In genomic region chr6:26538572-26538902, GRCh38 we compare ENCODE assay signal across 8 cellular contexts. TPM values are rescaled to one million over a fixed set of nuclear protein-coding genes. Genes with fewer than 3 reads are reported as not detected.
DNase-seq lines count a peak whose midpoint lies in the region; ATAC-seq and TF ChIP-seq lines count a peak whose summit lies in the region.

No MANE protein-coding gene starts in this region.

- H3K9me3 Mint-ChIP-seq in activated naive CD4-positive, alpha-beta T cell treated with anti-CD3 and anti-CD28 coated beads, Interleukin-2, amount 10 ng/mL, durations not matched to agents 7 days and 5 days, result no peaks in the 10 kb centered on the region

- H3K36me3 Mint-ChIP-seq in activated naive CD4-positive, alpha-beta T cell treated with anti-CD3 and anti-CD28 coated beads, Interleukin-2, amount 10 ng/mL, durations not matched to agents 7 days and 5 days, result peaks cover 24% of the 10 kb centered on the region

- peak overlapping the region; percentile 80 for H3K4me3 Mint-ChIP-seq in activated naive CD4-positive, alpha-beta T cell treated with anti-CD3 and anti-CD28 coated beads, Interleukin-2, amount 10 ng/mL, durations not matched to agents 7 days and 5 days

- peaks cover 60% of the 10 kb centered on the region for H3K4me1 Mint-ChIP-seq in activated naive CD4-positive, alpha-beta T cell treated with anti-CD3 and anti-CD28 coated beads, Interleukin-2, amount 10 ng/mL, durations not matched to agents 7 days and 5 days

- H3K27me3 Mint-ChIP-seq in activated naive CD4-positive, alpha-beta T cell treated with anti-CD3 and anti-CD28 coated beads, Interleukin-2, amount 10 ng/mL, durations not matched to agents 7 days and 5 days, result no peaks in the 10 kb centered on the region

- CTCF ChIA-PET in activated naive CD4-positive, alpha-beta T cell treated with anti-CD3 and anti-CD28 coated beads, Interleukin-2, amount 10 ng/mL, durations not matched to agents 7 days and 5 days (lab: Charles Lee), result interaction anchor here (0.8 to 1.2 kb wide), 2 partner anchors 15 to 57 kb away, joined by 3 read pairs; no protein-coding TSS in a partner anchor

- no peak for TF ChIP-seq CTCF in fibroblast of villous mesenchyme (IDR thresholded peaks at IDR 0.05; ENCODE audit: insufficient read depth, low read depth, low read length)

- no peak for DNase-seq in activated naive CD4-positive, alpha-beta T cell treated with anti-CD3 and anti-CD28 coated beads, Interleukin-2, amount 10 ng/mL, durations not matched to agents 7 days and 5 days
- no peak for DNase-seq in activated naive CD4-positive, alpha-beta T cell treated with anti-CD3 and anti-CD28 coated beads, Interleukin-2, amount 50 U/mL, for 16 hours
- peak; percentile 11 for DNase-seq in SW480 (ENCODE audit: low spot score)
- DNase-seq in fibroblast of villous mesenchyme (ENCODE audit: low read depth), result no peak
- DNase-seq in putamen (ENCODE audit: low spot score), result peak; percentile 12
- DNase-seq in stimulated activated CD8-positive, alpha-beta memory T cell treated with anti-CD3 and anti-CD28 coated beads, Interleukin-4, amount 100 ng/mL, for 48 hours, result no peak
- no peak for DNase-seq in NOMO-1 treated with dmso at 0.1 percent for 144 hours (lab: John Stamatoyannopoulos, UW; ENCODE audit: unreplicated experiment)

- H3K27ac Mint-ChIP-seq in activated naive CD4-positive, alpha-beta T cell treated with anti-CD3 and anti-CD28 coated beads, Interleukin-2, amount 10 ng/mL, durations not matched to agents 7 days and 5 days, result peak overlapping the region; percentile 99

- H3K4me3 ChIP-seq in fibroblast of villous mesenchyme (ENCODE audit: low read depth, low read length), result peak overlapping the region; percentile 92

- ATAC-seq in HG03469 (IDR thresholded peaks at IDR 0.05; ENCODE audit: unreplicated experiment), result no peak

RNA-seq across cellular contexts. Expression of gene HMGN4, which starts 0.4 kb away (rescaled TPM):
- 74.1 and 85.1 TPM in 2 replicates for total RNA-seq in fibroblast of villous mesenchyme

RNA-seq across cellular contexts. Expression of gene BTN1A1, which starts 38.4 kb away (rescaled TPM):
- total RNA-seq in fibroblast of villous mesenchyme, result not detected in 2 replicates

RNA-seq across cellular contexts. Expression of gene ABT1, which starts 58.2 kb away (rescaled TPM):
- total RNA-seq in fibroblast of villous mesenchyme, result 14.5 and 16.4 TPM in 2 replicates

Comparison
In these comparisons a context has a peak if more than half of its experiments do, and no peak if none do; other contexts are left out.
1. DNase-seq: peak in SW480 (single experiment) and putamen (single experiment); none in activated naive CD4-positive, alpha-beta T cell treated with anti-CD3 and anti-CD28 coated beads, Interleukin-2, amount 10 ng/mL, durations not matched to agents 7 days and 5 days (single experiment), activated naive CD4-positive, alpha-beta T cell treated with anti-CD3 and anti-CD28 coated beads, Interleukin-2, amount 50 U/mL, for 16 hours (single experiment), fibroblast of villous mesenchyme (single experiment), stimulated activated CD8-positive, alpha-beta memory T cell treated with anti-CD3 and anti-CD28 coated beads, Interleukin-4, amount 100 ng/mL, for 48 hours (single experiment) and NOMO-1 treated with dmso at 0.1 percent for 144 hours (single experiment).